In the genomic region with DNA sequence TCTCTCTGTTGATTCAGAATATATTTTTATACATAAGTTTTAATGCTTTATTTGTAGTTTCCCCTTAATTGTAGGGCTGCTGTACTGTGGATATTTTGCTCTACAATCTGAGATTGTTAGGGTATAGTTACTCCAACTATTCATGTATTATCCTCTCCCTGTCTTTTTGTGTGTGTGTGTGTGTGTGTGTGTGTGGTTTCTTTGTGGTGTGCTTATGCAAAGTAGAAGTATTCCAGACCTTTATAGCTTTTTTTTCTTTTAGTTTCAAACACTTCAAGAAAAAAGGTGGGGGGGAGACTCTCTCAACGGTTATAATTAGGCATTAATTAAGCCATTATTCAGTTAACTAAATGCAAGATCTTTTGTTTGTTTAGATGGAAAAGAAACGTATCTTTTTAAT, we compare ENCODE assay signal across 16 cellular contexts.
"Had no signal": no experiment of that assay in that cellular context is flagged by ENCODE, and none has a peak within 500 bp of the region (broad histone marks: within the 10 kb centered on the region; RNA-seq: fewer than 3 reads in every experiment).

No MANE protein-coding gene starts in this region.

- H3K27ac ChIP-seq: adrenal gland, ascending aorta, dorsolateral prefrontal cortex, gastrocnemius medialis, left ventricle myocardium inferior, sigmoid colon, stomach, transverse colon, vagina, VCaP had no signal

- H3K27me3 ChIP-seq: adrenal gland, ascending aorta, dorsolateral prefrontal cortex, gastrocnemius medialis, sigmoid colon, stomach, transverse colon, vagina had no signal

- ATAC-seq: gastrocnemius medialis had no signal

- DNase-seq: activated CD4-positive, CD25-positive, alpha-beta regulatory T cell treated with anti-CD3 and anti-CD28 coated beads, Interleukin-2, amount 50 U/mL, for 72 hours; activated T-cell treated with anti-CD3 and anti-CD28 coated beads, Interleukin-2, amount 50 U/mL, for 1 hour; adrenal gland; central memory CD4-positive, alpha-beta T cell; dorsolateral prefrontal cortex; gastrocnemius medialis; hippocampal formation; left ventricle myocardium inferior; retina; sigmoid colon; stomach; transverse colon had no signal

- H3K9me3 ChIP-seq: adrenal gland, ascending aorta, gastrocnemius medialis, left ventricle myocardium inferior, sigmoid colon, stomach, transverse colon, vagina had no signal

- H3K4me2 ChIP-seq: smooth muscle cell had no signal

- H3K4me1 ChIP-seq: ascending aorta had no signal

- H3K4me3 ChIP-seq: adrenal gland, ascending aorta, dorsolateral prefrontal cortex, left ventricle myocardium inferior, sigmoid colon, smooth muscle cell, stomach, transverse colon, vagina had no signal

- H3K36me3 ChIP-seq: adrenal gland, ascending aorta, gastrocnemius medialis, left ventricle myocardium inferior, sigmoid colon, stomach, transverse colon, vagina had no signal
